ENCODE assay signal across 15 cellular contexts in genomic region chr1:9253706-9254105, GRCh38. TPM values are rescaled to one million over a fixed set of nuclear protein-coding genes. Genes with fewer than 3 reads are reported as not detected.
DNase-seq lines count a peak whose midpoint lies in the region; ATAC-seq, FAIRE-seq and TF ChIP-seq lines count a peak whose summit lies in the region.
"Had no signal": no experiment of that assay in that cellular context is flagged by ENCODE, and none has a peak within 500 bp of the region (broad histone marks: within the 10 kb centered on the region; RNA-seq: fewer than 3 reads in every experiment).

No MANE protein-coding gene starts in this region.

- H3K4ac ChIP-seq in H1 (replicated peaks; ENCODE audit: insufficient read length, low read depth, low read length): no peak overlapping the region

- H3K14ac ChIP-seq in H1 (ENCODE audit: insufficient read length): no peak overlapping the region

- no peak overlapping the region; the same call in 1 of the 2 replicates for H2BK15ac ChIP-seq in H1 (ENCODE audit: low read length)

- TF ChIP-seq RAD21 in H1 (IDR thresholded peaks at IDR 0.05 in 1 of 2, conservative IDR thresholded peaks at IDR 0.05 in 1 of 2; ENCODE audit: low read depth in 2 of 2, low read length in 2 of 2): no peak

- ATAC-seq in GM18505 (IDR thresholded peaks at IDR 0.05; ENCODE audit: unreplicated experiment): no peak
- ATAC-seq: HCT116 had no signal

- H3K27me3 ChIP-seq in H1 (replicated peaks in 1 of 4; ENCODE audit: control insufficient read depth in 3 of 4, extremely low read depth in 1 of 4, insufficient read depth in 3 of 4, low read length in 3 of 4): no peaks in the 10 kb centered on the region
- no peaks in the 10 kb centered on the region for H3K27me3 ChIP-seq in smooth muscle cell (ENCODE audit: low read depth)

- H3K79me2 ChIP-seq in H1 (ENCODE audit: control insufficient read depth in 1 of 2, insufficient read depth in 2 of 2, low read length in 2 of 2): peaks cover 0 to 3% of the 10 kb centered on the region in 2 experiments; a peak in 2 of 4 replicates
- peaks cover 9% of the 10 kb centered on the region for H3K79me2 ChIP-seq in smooth muscle cell (ENCODE audit: low read depth)

- no peaks in the 10 kb centered on the region; the same call in 1 of the 2 replicates for H3K36me3 ChIP-seq in SK-N-MC (ENCODE audit: insufficient read depth, low read length)
- H3K36me3 ChIP-seq in H1 (ENCODE audit: control insufficient read depth in 2 of 4, insufficient read depth in 4 of 4, low read length in 3 of 4): no peaks in the 10 kb centered on the region
- H3K36me3 ChIP-seq in smooth muscle cell (ENCODE audit: low read depth): no peaks in the 10 kb centered on the region

- TF ChIP-seq EP300 in H1 (IDR thresholded peaks at IDR 0.05; ENCODE audit: borderline replicate concordance in 1 of 2, low read depth in 2 of 2, low read length in 2 of 2): no peak

- no peak overlapping the region for H4K5ac ChIP-seq in H1 (ENCODE audit: insufficient read length, low read depth, low read length)

- H3K4me3 ChIP-seq in SK-N-MC: peak overlapping the region; percentile 34
- peak overlapping the region in 1 of 4 experiments; percentile 33; a peak in 1 of 8 replicates for H3K4me3 ChIP-seq in H1 (ENCODE audit: extremely low read depth in 1 of 4, insufficient read depth in 2 of 4, low read depth in 3 of 4, low read length in 4 of 4)
- H3K4me3 ChIP-seq in smooth muscle cell: no peak overlapping the region

- H3K27ac ChIP-seq in SK-N-MC (no peak overlapping the region), H1 (ENCODE audit: low read depth, low read length) (no peak overlapping the region), smooth muscle cell (ENCODE audit: low read depth) (peak overlapping the region; percentile 46)

- TF ChIP-seq CTCF in H1 (IDR thresholded peaks at IDR 0.05; ENCODE audit: control extremely low read depth in 1 of 3, insufficient read depth in 1 of 3, low read depth in 1 of 3, low read length in 3 of 3) (no peak), smooth muscle cell (IDR thresholded peaks at IDR 0.05; ENCODE audit: borderline replicate concordance, insufficient read depth, poor library complexity, severe bottlenecking) (no peak)

- H3K23ac ChIP-seq in H1 (ENCODE audit: insufficient read length): no peak overlapping the region

- H3K4me1 ChIP-seq in H1 (replicated peaks in 1 of 4; ENCODE audit: control insufficient read depth in 3 of 4, insufficient read depth in 4 of 4, low read length in 3 of 4) (peaks cover 17 to 35% (median 30%) of the 10 kb centered on the region in 4 experiments), smooth muscle cell (ENCODE audit: low read depth) (peaks cover 33% of the 10 kb centered on the region)

- CTCF ChIA-PET in H1 (lab: Charles Lee; ENCODE audit: partially characterized antibody): interaction anchor here (0.8 to 12.2 kb wide), 6 partner anchors 9 to 254 kb away, joined by 3 to 118 read pairs (median 4); no protein-coding TSS in a partner anchor

- peaks cover 2% of the 10 kb centered on the region; the same call in 1 of the 2 replicates for H3K23me2 ChIP-seq in H1 (ENCODE audit: low read depth, low read length)

- TF ChIP-seq POLR2A in H1 (IDR thresholded peaks at IDR 0.05; ENCODE audit: control extremely low read depth in 1 of 2, low read depth in 2 of 2, low read length in 2 of 2) (no peak), GM18505 (IDR thresholded peaks at IDR 0.05; ENCODE audit: borderline replicate concordance, extremely low read depth, insufficient read depth, insufficient read length) (no peak)

- H2BK20ac ChIP-seq in H1 (ENCODE audit: low read length): no peak overlapping the region

- H3K79me1 ChIP-seq in H1 (ENCODE audit: low read depth, low read length): no peaks in the 10 kb centered on the region; the same call in 1 of the 2 replicates

- H2BK12ac ChIP-seq in H1 (ENCODE audit: low read depth, low read length): no peak overlapping the region

- H3K9me3 ChIP-seq in SK-N-MC (ENCODE audit: low read depth, low read length) (no peaks in the 10 kb centered on the region), H1 (ENCODE audit: insufficient read depth in 2 of 2, low read depth in 1 of 2, low read length in 1 of 2) (peaks cover 0 to 7% of the 10 kb centered on the region in 2 experiments; a peak in 2 of 4 replicates), smooth muscle cell (replicated peaks; ENCODE audit: low read depth) (no peaks in the 10 kb centered on the region)

- H2BK5ac ChIP-seq in H1 (ENCODE audit: low read depth, low read length): 0 out of 2 replicates have a peak overlapping the region, but pooled peaks have one; percentile 24

- no peak overlapping the region for H2AK5ac ChIP-seq in H1 (ENCODE audit: low read depth, low read length)

- WGBS in H1 (ENCODE audit: extremely low coverage in 1 of 2, insufficient coverage in 1 of 2, insufficient read length in 1 of 2, insufficient replicate concordance in 2 of 2, low coverage in 1 of 2, low lambda C conversion rate in 2 of 2, missing lambda C conversion rate in 1 of 2), 2 experiments: 63% methylated on average over 5 of the region's 5 CpGs; no CpG with 5 or more reads in 1 of the 2 experiments
- WGBS in smooth muscle cell (ENCODE audit: low lambda C conversion rate): 65% methylated on average over 5 of the region's 5 CpGs

- no peak for DNase-seq in SK-N-MC (ENCODE audit: low read depth, low spot score)
- no peak for DNase-seq in H1 (ENCODE audit: low read depth in 1 of 2, low spot score in 2 of 2)
- DNase-seq in left kidney (ENCODE audit: low read depth, low spot score): peak; percentile 31
- DNase-seq in smooth muscle cell (lab: John Stamatoyannopoulos, UW; ENCODE audit: unreplicated experiment): no peak
- DNase-seq in AG08395 (ENCODE audit: low spot score): no peak
- DNase-seq in frontal cortex (ENCODE audit: low spot score in 2 of 2): no peak
- no peak for DNase-seq in NCI-H345 (lab: John Stamatoyannopoulos, UW)
- DNase-seq: activated B cell treated with CpG ODN at 0.5 μM for 24 hours; activated naive CD4-positive, alpha-beta T cell treated with Interleukin-2 at 50 U/mL for 16 hours; central memory CD4-positive, alpha-beta T cell; DMS53; NCI-H1694 treated with DMSO at 0.1 percent for 48 hours; NCI-H524 treated with DMSO at 0.1 percent for 48 hours had no signal

- H3K4me2 ChIP-seq in H1 (ENCODE audit: insufficient read depth in 1 of 2, low read depth in 2 of 2, low read length in 2 of 2) (peak overlapping the region; percentile 46 to 55; a peak in 3 of 4 replicates), smooth muscle cell (peak overlapping the region; percentile 42)

- no peaks in the 10 kb centered on the region for H3F3A ChIP-seq in smooth muscle cell (ENCODE audit: low read depth)

- H3K9ac ChIP-seq in SK-N-MC (ENCODE audit: insufficient read length) (no peak overlapping the region), H1 (replicated peaks in 1 of 4; ENCODE audit: extremely low read depth in 1 of 4, low read depth in 3 of 4, low read length in 3 of 4) (no peak overlapping the region), smooth muscle cell (ENCODE audit: low read depth) (no peak overlapping the region)

- no peak overlapping the region for H4K8ac ChIP-seq in H1 (ENCODE audit: extremely low read depth, insufficient read depth, low read length)

- no peak overlapping the region for H2BK120ac ChIP-seq in H1 (replicated peaks; ENCODE audit: low read depth, low read length)

- H2AFZ ChIP-seq in H1 (ENCODE audit: low read length) (no peak overlapping the region), smooth muscle cell (ENCODE audit: low read depth) (no peak overlapping the region)

- POLR2A ChIA-PET in H1 (lab: Charles Lee; ENCODE audit: partially characterized antibody): interaction anchor here (1.3 to 1.4 kb wide), 2 partner anchors 12 to 21 kb away, joined by 3 to 4 read pairs; no protein-coding TSS in a partner anchor

- peak overlapping the region; percentile 65; the same call in 1 of the 2 replicates for H3K18ac ChIP-seq in H1 (ENCODE audit: extremely low read depth, low read length)

- H4K20me1 ChIP-seq in H1 (replicated peaks in 1 of 2; ENCODE audit: control insufficient read depth in 1 of 2, insufficient read depth in 2 of 2, low read length in 2 of 2): peaks cover 0 to 1% of the 10 kb centered on the region in 2 experiments
- H4K20me1 ChIP-seq in smooth muscle cell (ENCODE audit: low read depth): peaks cover 5% of the 10 kb centered on the region

- H4K91ac ChIP-seq in H1 (replicated peaks; ENCODE audit: insufficient read length, low read length): peak overlapping the region; percentile 15

- FAIRE-seq in H1 (lab: Jason Lieb, UNC): no peak
- FAIRE-seq in frontal cortex (lab: Jason Lieb, UNC): no peak

- H3K56ac ChIP-seq in H1 (replicated peaks; ENCODE audit: insufficient read length, low read depth, low read length): no peak overlapping the region

TF ChIP-seq in H1, 55 proteins besides CTCF, POLR2A, EP300 and RAD21 (continues in another document):
- TF ChIP-seq SP1 (IDR thresholded peaks at IDR 0.05; ENCODE audit: low read depth, low read length): no peak
- no peak for TF ChIP-seq SIX5 (IDR thresholded peaks at IDR 0.05; ENCODE audit: low read depth, low read length)
- TF ChIP-seq HDAC6 (IDR thresholded peaks at IDR 0.05; ENCODE audit: low read depth, low read length): no peak
- no peak for TF ChIP-seq BRCA1 (IDR thresholded peaks at IDR 0.05; ENCODE audit: low read depth, low read length)
- TF ChIP-seq SP4 (IDR thresholded peaks at IDR 0.05; ENCODE audit: low read length): no peak

RNA-seq across cellular contexts. Expression of gene H6PD, which starts 19.1 kb away (rescaled TPM):
- 3.8 and 4.0 TPM in 2 replicates for total RNA-seq in H1 (2021; fragmentation: NEBNext Ultra II Directional; extraction: Animal tissue kit (Norgen Biotek cat#: 25700))
- polyA plus RNA-seq in H1 (2011; rRNA removed) (3.6 and 5.0 TPM in 2 replicates), smooth muscle cell (13.6 and 15.3 TPM in 2 replicates)
- 3.7 TPM for polyA plus RNA-seq in H1 (2011; cell fraction: cytosol; rRNA removed)
- polyA plus RNA-seq in H1 (2011; cell fraction: nucleus; rRNA removed): 6.8 TPM
- polyA plus RNA-seq in H1 (2012, experiment 1 of 2): 3.3 to 5.0 TPM (median 3.8 TPM) in 4 replicates
- 3.4 TPM for polyA plus RNA-seq in H1 (2012, experiment 2 of 2)
- polyA plus RNA-seq in H1 (2013, experiment 1 of 2): 5.8 TPM
- polyA plus RNA-seq in H1 (2013, experiment 2 of 2): 4.7 TPM
- 3.8 and 3.9 TPM in 2 replicates for polyA minus RNA-seq in H1 (2011; rRNA and poly(A)+ RNA removed)
- polyA minus RNA-seq in H1 (2011; cell fraction: cytosol; rRNA and poly(A)+ RNA removed): 3.4 TPM
- polyA minus RNA-seq in H1 (2011; cell fraction: nucleus; rRNA and poly(A)+ RNA removed): 3.4 TPM
- total RNA-seq in smooth muscle cell (15.1 and 17.3 TPM in 2 replicates), frontal cortex (5.3 TPM)

RNA-seq across cellular contexts. Expression of gene SPSB1, which starts 39.0 kb away (rescaled TPM):
- 4.0 and 5.3 TPM in 2 replicates for total RNA-seq in H1 (2021; fragmentation: NEBNext Ultra II Directional; extraction: Animal tissue kit (Norgen Biotek cat#: 25700))
- polyA plus RNA-seq in H1 (2011; rRNA removed): 6.4 and 8.2 TPM in 2 replicates
- polyA plus RNA-seq in H1 (2011; cell fraction: cytosol; rRNA removed): 5.0 TPM
- 5.0 TPM for polyA plus RNA-seq in H1 (2011; cell fraction: nucleus; rRNA removed)
- 3.3 to 5.5 TPM (median 4.1 TPM) in 4 replicates for polyA plus RNA-seq in H1 (2012, experiment 1 of 2)
- 4.3 TPM for polyA plus RNA-seq in H1 (2012, experiment 2 of 2)
- polyA plus RNA-seq in H1 (2013, experiment 1 of 2): 2.6 TPM
- 2.9 TPM for polyA plus RNA-seq in H1 (2013, experiment 2 of 2)
- polyA minus RNA-seq in H1 (2011; rRNA and poly(A)+ RNA removed): 5.3 and 7.5 TPM in 2 replicates
- polyA minus RNA-seq in H1 (2011; cell fraction: cytosol; rRNA and poly(A)+ RNA removed): 4.0 TPM
- 2.9 TPM for polyA minus RNA-seq in H1 (2011; cell fraction: nucleus; rRNA and poly(A)+ RNA removed)
- 27.6 and 38.0 TPM in 2 replicates for total RNA-seq in smooth muscle cell
- polyA plus RNA-seq in smooth muscle cell: 37.0 and 44.5 TPM in 2 replicates
- 2.9 TPM for total RNA-seq in frontal cortex
